26 cellular contexts compared by ENCODE assay signal in genomic region chr15:58154769-58155168, GRCh38. TPM values are rescaled to one million over a fixed set of nuclear protein-coding genes. Genes with fewer than 3 reads are reported as not detected.
"Had no signal": no experiment of that assay in that cellular context is flagged by ENCODE, and none has a peak within 500 bp of the region (broad histone marks: within the 10 kb centered on the region; RNA-seq: fewer than 3 reads in every experiment).

No MANE protein-coding gene starts in this region.

- H3K27me3 ChIP-seq: ovary, right atrium auricular region, right lobe of liver, stomach, testis, thyroid gland, upper lobe of left lung, vagina had no signal

- ATAC-seq: mucosa of descending colon; naive thymus-derived CD4-positive, alpha-beta T cell; natural killer cell treated with Interleukin-12 subunit alpha and Interleukin-12 subunit beta and Interleukin-15 and Interleukin-18, amount 100 ng/mL, for 72 hours; right lobe of liver; stimulated activated naive B cell treated with anti-CD40 and anti-IgM and Interleukin-4, amounts not matched to agents 10 μg/mL and 1 μg/mL and 100 μg/mL, for 72 hours; stimulated activated naive CD8-positive, alpha-beta T cell treated with anti-CD3 and anti-CD28 coated beads, Interleukin-15, Interleukin-2, amounts not matched to agents 100 U/mL and 50 U/mL, for 24 hours had no signal

- H3K4me2 ChIP-seq: smooth muscle cell had no signal

- H3K4me1 ChIP-seq: left ventricle myocardium inferior, right atrium auricular region, stomach, testis, thyroid gland, transverse colon, upper lobe of left lung, vagina had no signal

- DNase-seq: hippocampal formation; left ventricle myocardium inferior; midbrain; mucosa of descending colon; naive thymus-derived CD4-positive, alpha-beta T cell; ovary; right lobe of liver; stimulated activated CD4-positive, alpha-beta T cell treated with anti-CD3 and anti-CD28 coated beads, Interleukin-1b, Interleukin-23, amount 100 ng/mL, for 48 hours; stimulated activated CD4-positive, alpha-beta T cell treated with anti-CD3 and anti-CD28 coated beads, Interleukin-2, amount 100 ng/mL, for 48 hours; stimulated activated naive B cell treated with anti-CD40 and anti-IgM and Interleukin-4, amounts not matched to agents 10 μg/mL and 1 μg/mL and 100 μg/mL, for 72 hours; stimulated activated naive CD8-positive, alpha-beta T cell treated with anti-CD3 and anti-CD28 coated beads, Interleukin-15, Interleukin-2, amounts not matched to agents 100 U/mL and 50 U/mL, for 24 hours; stomach; testis; thyroid gland; transverse colon; upper lobe of left lung had no signal

- H3K4me3 ChIP-seq: left ventricle myocardium inferior, lung, mucosa of descending colon, ovary, right atrium auricular region, right lobe of liver, smooth muscle cell, stomach, testis, thyroid gland, transverse colon, upper lobe of left lung, vagina had no signal

- H3K27ac ChIP-seq: left ventricle myocardium inferior, ovary, right atrium auricular region, right lobe of liver, stomach, testis, thyroid gland, transverse colon, upper lobe of left lung, vagina had no signal

- H3K9me3 ChIP-seq: left ventricle myocardium inferior, mucosa of descending colon, ovary, right atrium auricular region, right lobe of liver, stomach, testis, thyroid gland, transverse colon, upper lobe of left lung, vagina had no signal

- H3K36me3 ChIP-seq: left ventricle myocardium inferior, ovary, right atrium auricular region, stomach, thyroid gland, transverse colon, upper lobe of left lung, vagina had no signal

- FAIRE-seq: islet of Langerhans had no signal

RNA-seq across cellular contexts. Expression of gene AQP9, which starts 16.6 kb away (rescaled TPM):
- total RNA-seq: kidney epithelial cell, progenitor cell of endocrine pancreas, pulmonary artery endothelial cell had no signal
- polyA plus RNA-seq: neural cell, smooth muscle cell had no signal
